24 cellular contexts compared by ENCODE assay signal in genomic region chrX:39296472-39296871, GRCh38.
"Had no signal": no experiment of that assay in that cellular context is flagged by ENCODE, and none has a peak within 500 bp of the region (broad histone marks: within the 10 kb centered on the region; RNA-seq: fewer than 3 reads in every experiment).

No MANE protein-coding gene starts in this region.

- H3K36me3 ChIP-seq: colonic mucosa, esophagus muscularis mucosa, neutrophil, pancreas, right atrium auricular region, stomach, suprapubic skin, tibial nerve had no signal

- H3K4me3 Mint-ChIP-seq: activated CD4-positive, alpha-beta memory T cell treated with anti-CD3 and anti-CD28 coated beads, Interleukin-2, amount 10 ng/mL, durations not matched to agents 7 days and 5 days; activated naive CD8-positive, alpha-beta T cell treated with anti-CD3 and anti-CD28 coated beads, Interleukin-2, amount 10 ng/mL, durations not matched to agents 7 days and 5 days; nephron; T-helper 17 cell had no signal

- H3K27me3 ChIP-seq: colonic mucosa, esophagus muscularis mucosa, neutrophil, right atrium auricular region, stomach, suprapubic skin, tibial nerve had no signal

- ATAC-seq: left ventricle myocardium superior, pancreas, psoas muscle, T-helper 17 cell had no signal

- H3K4me1 ChIP-seq: colonic mucosa, esophagus muscularis mucosa, pancreas, psoas muscle, right atrium auricular region, stomach, suprapubic skin, tibial nerve had no signal

- H3K27ac ChIP-seq: colonic mucosa, dorsolateral prefrontal cortex, esophagus muscularis mucosa, neutrophil, pancreas, psoas muscle, right atrium auricular region, stomach, suprapubic skin, tibial nerve had no signal

- H3K9me3 ChIP-seq: colonic mucosa, neutrophil, pancreas, psoas muscle, suprapubic skin, tibial nerve had no signal

- H3K27me3 Mint-ChIP-seq: activated CD4-positive, alpha-beta memory T cell treated with anti-CD3 and anti-CD28 coated beads, Interleukin-2, amount 10 ng/mL, durations not matched to agents 7 days and 5 days; activated naive CD8-positive, alpha-beta T cell treated with anti-CD3 and anti-CD28 coated beads, Interleukin-2, amount 10 ng/mL, durations not matched to agents 7 days and 5 days; T-helper 17 cell had no signal

- DNase-seq: activated CD4-positive, alpha-beta memory T cell treated with anti-CD3 and anti-CD28 coated beads, Interleukin-2, amount 10 ng/mL, durations not matched to agents 7 days and 5 days; activated CD4-positive, alpha-beta T cell treated with anti-CD3 and anti-CD28 coated beads for 48 hours; activated CD4-positive, CD25-positive, alpha-beta regulatory T cell; activated gamma-delta T cell treated with Interleukin-2 at 50 U/mL for 16 hours; activated naive CD8-positive, alpha-beta T cell treated with anti-CD3 and anti-CD28 coated beads, Interleukin-2, amount 10 ng/mL, durations not matched to agents 7 days and 5 days; activated T-cell treated with anti-CD3 and anti-CD28 coated beads, Interleukin-2, amount 50 U/mL, for 1 hour; amygdala; colonic mucosa; dorsolateral prefrontal cortex; hypothalamus; left ventricle myocardium superior; midbrain; pancreas; psoas muscle; stimulated activated CD4-positive, alpha-beta T cell treated with anti-CD3 and anti-CD28 coated beads, Interleukin-12 subunit alpha, Interleukin-12 subunit beta, amount 100 ng/mL, for 4 hours; stimulated activated CD4-positive, alpha-beta T cell treated with anti-CD3 and anti-CD28 coated beads, Interleukin-4, amount 100 ng/mL, for 4 hours; stomach; T-helper 17 cell had no signal

- H3K4me1 Mint-ChIP-seq: activated naive CD8-positive, alpha-beta T cell treated with anti-CD3 and anti-CD28 coated beads, Interleukin-2, amount 10 ng/mL, durations not matched to agents 7 days and 5 days; nephron; T-helper 17 cell had no signal

- H3K27ac Mint-ChIP-seq: activated CD4-positive, alpha-beta memory T cell treated with anti-CD3 and anti-CD28 coated beads, Interleukin-2, amount 10 ng/mL, durations not matched to agents 7 days and 5 days; activated naive CD8-positive, alpha-beta T cell treated with anti-CD3 and anti-CD28 coated beads, Interleukin-2, amount 10 ng/mL, durations not matched to agents 7 days and 5 days; nephron; T-helper 17 cell had no signal

- H3K4me3 ChIP-seq: colonic mucosa, dorsolateral prefrontal cortex, esophagus muscularis mucosa, pancreas, psoas muscle, right atrium auricular region, stomach, suprapubic skin, tibial nerve had no signal
